ENCODE assay signal across 8 cellular contexts in genomic region chr22:46013460-46014416, GRCh38. TPM values are rescaled to one million over a fixed set of nuclear protein-coding genes. Genes with fewer than 3 reads are reported as not detected.
DNase-seq lines count a peak whose midpoint lies in the region; ATAC-seq and TF ChIP-seq lines count a peak whose summit lies in the region.

No MANE protein-coding gene starts in this region.

- peak in 1 of 4 donors; percentile 45 for TF ChIP-seq EP300 in upper lobe of left lung (IDR thresholded peaks at IDR 0.05)

- peaks cover 5% of the 10 kb centered on the region; the same call in 1 of the 2 replicates for H3K4me1 ChIP-seq in HEK293 (ENCODE audit: control insufficient read depth, insufficient read depth, low read length)
- peaks cover 12 to 17% of the 10 kb centered on the region in 2 donors for H3K4me1 ChIP-seq in adrenal gland (replicated peaks in 1 of 2)
- H3K4me1 ChIP-seq in heart right ventricle = peaks cover 7 to 49% (median 33%) of the 10 kb centered on the region in 9 donors
- peaks cover 13 to 30% (median 21%) of the 10 kb centered on the region in 4 donors for H3K4me1 ChIP-seq in upper lobe of left lung

- H3K27me3 ChIP-seq in GM06990 (replicated peaks; ENCODE audit: control insufficient read depth, insufficient read depth, low read length) = no peaks in the 10 kb centered on the region
- no peaks in the 10 kb centered on the region for H3K27me3 ChIP-seq in adrenal gland
- H3K27me3 ChIP-seq in heart right ventricle = no peaks in the 10 kb centered on the region
- no peaks in the 10 kb centered on the region for H3K27me3 ChIP-seq in upper lobe of left lung

- TF ChIP-seq POLR2A in adrenal gland (IDR thresholded peaks at IDR 0.05) (peak; percentile 79 to 93), upper lobe of left lung (IDR thresholded peaks at IDR 0.05) (peak in 3 of 4 donors; percentile 33 to 75 (median 54))

- H3K9me3 ChIP-seq in HEK293 (ENCODE audit: control insufficient read depth, insufficient read depth, low read depth, low read length) = no peaks in the 10 kb centered on the region
- H3K9me3 ChIP-seq in adrenal gland (replicated peaks in 1 of 3) = peaks cover 0 to 6% (median 0%) of the 10 kb centered on the region in 3 donors
- peaks cover 0 to 13% (median 9%) of the 10 kb centered on the region in 11 donors for H3K9me3 ChIP-seq in heart right ventricle
- H3K9me3 ChIP-seq in upper lobe of left lung = peaks cover 0 to 8% (median 2%) of the 10 kb centered on the region in 4 donors

- WGBS in adrenal gland, 4 donors = 0 to 1% (median 1%) methylated on average over 17 to 56 of the region's 56 CpGs
- WGBS in heart right ventricle, 2 donors = 1% methylated on average over 56 of the region's 56 CpGs
- 0 to 1% methylated on average over 36 to 49 of the region's 56 CpGs for WGBS in upper lobe of left lung, 2 donors

- H3K4me3 ChIP-seq in GM06990 (replicated peaks; ENCODE audit: low read depth, low read length) (peak overlapping the region; percentile 86), HEK293 (ENCODE audit: low read depth, low read length) (peak overlapping the region; percentile 67), adrenal gland (peak overlapping the region; percentile 13 to 58 (median 38)), heart right ventricle (peak overlapping the region; percentile 27 to 79 (median 63)), upper lobe of left lung (peak overlapping the region; percentile 45 to 75 (median 66))

- H3K27ac ChIP-seq in HEK293 (ENCODE audit: extremely low read depth, low read depth, low read length) = peak overlapping the region; percentile 88
- H3K27ac ChIP-seq in adrenal gland = peak overlapping the region; percentile 85 to 100 (median 95)
- peak overlapping the region; percentile 92 to 100 (median 96) for H3K27ac ChIP-seq in heart right ventricle
- peak overlapping the region; percentile 93 to 99 (median 96) for H3K27ac ChIP-seq in upper lobe of left lung

- POLR2A ChIA-PET in HEK293 (lab: Yijun Ruan, JAX) = interaction anchor here (0.5 to 4.6 kb wide), 13 partner anchors 9 to 524 kb away, joined by 3 to 41 read pairs (median 3); partner anchors contain the start of gene CELSR1

- ATAC-seq in heart right ventricle (peak; percentile 91 to 96 (median 95)), upper lobe of left lung (ENCODE audit: low FRiP score in 2 of 2) (peak; percentile 97 to 98)

- TF ChIP-seq CTCF in GM06990 (IDR thresholded peaks at IDR 0.05; ENCODE audit: insufficient read depth, low read length, poor library complexity, severe bottlenecking) (peak; percentile 75), HEK293 (tag by site-specific recombination; IDR thresholded peaks at IDR 0.05) (peak; percentile 88), adrenal gland (IDR thresholded peaks at IDR 0.05) (peak; percentile 36 to 87 (median 70)), heart right ventricle (IDR thresholded peaks at IDR 0.05) (peak; percentile 56 to 86 (median 76)), upper lobe of left lung (IDR thresholded peaks at IDR 0.05) (peak; percentile 72 to 88 (median 82))

- H3K36me3 ChIP-seq in GM06990 (ENCODE audit: control insufficient read depth, insufficient read depth, low read length) (no peaks in the 10 kb centered on the region), HEK293 (ENCODE audit: control insufficient read depth in 2 of 2, insufficient read depth in 1 of 2, low read length in 2 of 2) (no peaks in the 10 kb centered on the region; a peak in 1 of 3 replicates), adrenal gland (replicated peaks in 1 of 2) (no peaks in the 10 kb centered on the region), heart right ventricle (no peaks in the 10 kb centered on the region), upper lobe of left lung (no peaks in the 10 kb centered on the region)

- intact Hi-C loops in adrenal gland (cut with DNase I) = loop anchor here (5.0 to 10.0 kb wide), 2 partner anchors 59 to 61 kb away; no protein-coding TSS in a partner anchor
- intact Hi-C loops in heart right ventricle (cut with DNase I) = loop anchor here in 5 of 10 donors (2.0 to 10.0 kb wide), 5 partner anchors 55 to 284 kb away; partner anchors contain the start of gene GTSE1 (in 1 of the 5)
- intact Hi-C loops in posterior vena cava (cut with DNase I) = no loop called here

- DNase-seq in GM06990 (ENCODE audit: extremely low read depth, insufficient read length) = peak; percentile 84
- peak; percentile 79 for DNase-seq in NAMALWA (ENCODE audit: low spot score)
- DNase-seq in T follicular helper cell (ENCODE audit: low read depth) = peak; percentile 67
- peak; percentile 95 to 98 (median 98) for DNase-seq in adrenal gland
- DNase-seq in heart right ventricle = peak; percentile 94
- DNase-seq in posterior vena cava (ENCODE audit: low spot score) = peak; percentile 99
- DNase-seq in upper lobe of left lung = peak; percentile 95 to 97

- CTCF ChIA-PET in HEK293 (lab: Yijun Ruan, JAX) = interaction anchor here (0.7 to 7.4 kb wide), 24 partner anchors 7 to 294 kb away, joined by 3 to 82 read pairs (median 5); no protein-coding TSS in a partner anchor

TF ChIP-seq in HEK293, 187 proteins besides CTCF, POLR2A, EP300 and RAD21 (continues in another document):
- no peak for TF ChIP-seq ZNF510 (tag by site-specific recombination; IDR thresholded peaks at IDR 0.05; ENCODE audit: insufficient replicate concordance)
- TF ChIP-seq, protein P1, sequence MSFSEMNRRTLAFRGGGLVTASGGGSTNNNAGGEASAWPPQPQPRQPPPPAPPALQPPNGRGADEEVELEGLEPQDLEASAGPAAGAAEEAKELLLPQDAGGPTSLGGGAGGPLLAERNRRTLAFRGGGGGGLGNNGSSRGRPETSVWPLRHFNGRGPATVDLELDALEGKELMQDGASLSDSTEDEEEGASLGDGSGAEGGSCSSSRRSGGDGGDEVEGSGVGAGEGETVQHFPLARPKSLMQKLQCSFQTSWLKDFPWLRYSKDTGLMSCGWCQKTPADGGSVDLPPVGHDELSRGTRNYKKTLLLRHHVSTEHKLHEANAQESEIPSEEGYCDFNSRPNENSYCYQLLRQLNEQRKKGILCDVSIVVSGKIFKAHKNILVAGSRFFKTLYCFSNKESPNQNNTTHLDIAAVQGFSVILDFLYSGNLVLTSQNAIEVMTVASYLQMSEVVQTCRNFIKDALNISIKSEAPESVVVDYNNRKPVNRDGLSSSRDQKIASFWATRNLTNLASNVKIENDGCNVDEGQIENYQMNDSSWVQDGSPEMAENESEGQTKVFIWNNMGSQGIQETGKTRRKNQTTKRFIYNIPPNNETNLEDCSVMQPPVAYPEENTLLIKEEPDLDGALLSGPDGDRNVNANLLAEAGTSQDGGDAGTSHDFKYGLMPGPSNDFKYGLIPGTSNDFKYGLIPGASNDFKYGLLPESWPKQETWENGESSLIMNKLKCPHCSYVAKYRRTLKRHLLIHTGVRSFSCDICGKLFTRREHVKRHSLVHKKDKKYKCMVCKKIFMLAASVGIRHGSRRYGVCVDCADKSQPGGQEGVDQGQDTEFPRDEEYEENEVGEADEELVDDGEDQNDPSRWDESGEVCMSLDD (tag by site-specific recombination; IDR thresholded peaks at IDR 0.05) = peak; percentile 90
- TF ChIP-seq ZNF76 (tag by site-specific recombination; IDR thresholded peaks at IDR 0.05; ENCODE audit: borderline replicate concordance, low read depth) = peak; percentile 95
- TF ChIP-seq ZNF140 (tag by site-specific recombination; IDR thresholded peaks at IDR 0.05) = no peak
- no peak for TF ChIP-seq ZNF248 (tag by site-specific recombination; IDR thresholded peaks at IDR 0.05)
- TF ChIP-seq ZNF777 (tag by site-specific recombination; IDR thresholded peaks at IDR 0.05; ENCODE audit: borderline replicate concordance) = peak; percentile 24; the same call in 1 of the 2 replicates
- TF ChIP-seq, protein P2, sequence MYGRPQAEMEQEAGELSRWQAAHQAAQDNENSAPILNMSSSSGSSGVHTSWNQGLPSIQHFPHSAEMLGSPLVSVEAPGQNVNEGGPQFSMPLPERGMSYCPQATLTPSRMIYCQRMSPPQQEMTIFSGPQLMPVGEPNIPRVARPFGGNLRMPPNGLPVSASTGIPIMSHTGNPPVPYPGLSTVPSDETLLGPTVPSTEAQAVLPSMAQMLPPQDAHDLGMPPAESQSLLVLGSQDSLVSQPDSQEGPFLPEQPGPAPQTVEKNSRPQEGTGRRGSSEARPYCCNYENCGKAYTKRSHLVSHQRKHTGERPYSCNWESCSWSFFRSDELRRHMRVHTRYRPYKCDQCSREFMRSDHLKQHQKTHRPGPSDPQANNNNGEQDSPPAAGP (tag by site-specific recombination; IDR thresholded peaks at IDR 0.05) = peak; percentile 96; the same call in 1 of the 2 replicates
- no peak for TF ChIP-seq ZNF473 (tag by site-specific recombination; IDR thresholded peaks at IDR 0.05)
- TF ChIP-seq ZNF521 (tag by site-specific recombination; IDR thresholded peaks at IDR 0.05) = no peak
- peak; percentile 85 for TF ChIP-seq SP2 (tag by site-specific recombination; IDR thresholded peaks at IDR 0.05)
- peak; percentile 97 for TF ChIP-seq ZNF398 (tag by site-specific recombination; IDR thresholded peaks at IDR 0.05)
- TF ChIP-seq ZNF629 (tag by site-specific recombination; IDR thresholded peaks at IDR 0.05) = peak; percentile 82
- TF ChIP-seq ZNF560 (tag by site-specific recombination; IDR thresholded peaks at IDR 0.05; ENCODE audit: borderline replicate concordance) = no peak
- TF ChIP-seq ZNF596 (tag by site-specific recombination; IDR thresholded peaks at IDR 0.05) = no peak
- TF ChIP-seq ZNF830 (tag by site-specific recombination; IDR thresholded peaks at IDR 0.05; ENCODE audit: low read depth) = no peak
- TF ChIP-seq ZSCAN30 (tag by site-specific recombination; IDR thresholded peaks at IDR 0.05) = peak; percentile 93

RNA-seq across cellular contexts. Expression of gene WNT7B, which starts 36.8 kb away (rescaled TPM):
- total RNA-seq in adrenal gland (under 1 TPM in 3 of 8 donors, not detected in 5; 0.07 to 0.24 (median 0.13) TPM), heart right ventricle (not detected), posterior vena cava (not detected), upper lobe of left lung (10 to 100 TPM in 2 of 6 donors, 1 to 10 TPM in 4; 5.2 to 15.6 (median 8.8) TPM)
- polyA plus RNA-seq in adrenal gland (under 1 TPM in 1 of 3 donors, not detected in 2; 0.16 TPM), heart right ventricle (not detected)

Comparison
In these comparisons a context has a peak if more than half of its experiments do, and no peak if none do; other contexts are left out.
1. Peak in every context shown above with its lines: DNase-seq, ATAC-seq, H3K4me3 ChIP-seq and H3K27ac ChIP-seq.
2. RNA of gene WNT7B, which starts 36.8 kb away (total RNA-seq): 5.2 to 15.6 TPM in upper lobe of left lung; 0.07 to 0.24 TPM in adrenal gland, not detected in heart right ventricle and not detected in posterior vena cava; every median in the first group is over 4 times any median in the second.
3. intact Hi-C loops: an anchor here in adrenal gland (5.0 to 10.0 kb wide); none called in posterior vena cava.